Comparison of ENCODE assay signal across 9 cellular contexts in the genomic region with DNA sequence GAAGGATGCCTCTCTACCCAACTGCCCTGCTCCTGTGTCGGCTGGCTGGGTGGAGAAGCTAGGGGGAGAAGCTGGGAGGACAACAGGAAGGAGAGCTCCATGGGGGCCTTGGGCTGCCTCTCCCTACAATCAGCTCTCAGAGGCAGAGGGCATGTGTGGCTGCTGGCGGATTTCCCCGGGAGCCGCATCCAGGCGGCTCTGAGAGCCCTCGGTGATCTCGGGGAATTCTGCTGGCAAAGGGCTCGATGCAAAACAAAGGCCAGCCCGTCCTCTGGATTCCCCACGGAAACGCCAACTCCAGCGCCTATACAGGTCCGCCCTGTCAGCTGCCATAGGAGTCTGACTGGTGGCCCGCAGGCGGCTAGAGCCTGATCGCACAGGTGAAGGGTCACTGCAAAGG. TPM values are rescaled to one million over a fixed set of nuclear protein-coding genes. Genes with fewer than 3 reads are reported as not detected.
DNase-seq lines count a peak whose midpoint lies in the region; ATAC-seq and TF ChIP-seq lines count a peak whose summit lies in the region.
"Had no signal": no experiment of that assay in that cellular context is flagged by ENCODE, and none has a peak within 500 bp of the region (broad histone marks: within the 10 kb centered on the region; RNA-seq: fewer than 3 reads in every experiment).

No MANE protein-coding gene starts in this region.

- H3K27ac ChIP-seq in left lung (peak overlapping the region; percentile 75 to 76), thymus (ENCODE audit: low read depth) (peak overlapping the region; percentile 76)

- ATAC-seq in left lung (no peak), GM21515 (IDR thresholded peaks at IDR 0.05; ENCODE audit: unreplicated experiment) (no peak)

- H3K4me1 ChIP-seq in NT2/D1 (ENCODE audit: insufficient read depth, insufficient read length), result peaks cover 36% of the 10 kb centered on the region
- H3K4me1 ChIP-seq in left lung, result peaks cover 22 to 43% of the 10 kb centered on the region in 2 donors
- H3K4me1 ChIP-seq in thymus (ENCODE audit: control insufficient read depth, insufficient read depth, low read length), result no peaks in the 10 kb centered on the region

- CTCF ChIA-PET in MCF 10A (lab: Yijun Ruan, JAX), result interaction anchor here (0.6 to 6.0 kb wide), 11 partner anchors 10 to 199 kb away, joined by 3 to 97 read pairs (median 7); no protein-coding TSS in a partner anchor

- H3K4me1 Mint-ChIP-seq in MCF 10A (ENCODE audit: insufficient read depth, unreplicated experiment), result peaks cover 39% of the 10 kb centered on the region
- H3K4me1 Mint-ChIP-seq in immature natural killer cell, result peaks cover 16 to 19% of the 10 kb centered on the region in 2 donors

- no TSS peak for BruUV-seq in MCF 10A (replicated peaks; lab: Mats Ljungman, UMichigan)

- peak overlapping the region; percentile 17 for H3K9ac ChIP-seq in NT2/D1 (ENCODE audit: insufficient read length, low read depth)

- POLR2A ChIA-PET in MCF 10A (lab: Yijun Ruan, JAX), result interaction anchor here (0.9 to 3.9 kb wide), 9 partner anchors 10 to 200 kb away, joined by 3 to 48 read pairs (median 5); partner anchors contain the start of genes LSM10, SH3D21, STK40 and THRAP3

- TF ChIP-seq CTCF in MCF 10A (IDR thresholded peaks at IDR 0.05; ENCODE audit: unreplicated experiment) (no peak), left lung (IDR thresholded peaks at IDR 0.05) (no peak)

- no peak overlapping the region for H3K4me3 Mint-ChIP-seq in MCF 10A (ENCODE audit: unreplicated experiment)
- H3K4me3 Mint-ChIP-seq in immature natural killer cell, result no peak overlapping the region

- intact Hi-C loops in MCF 10A (cut with micrococcal nuclease) (loop anchor here (2.0 kb wide), 1 partner anchor 71 kb away; no protein-coding TSS in a partner anchor), left lung (cut with DNase I) (no loop called here)

- H3K9me3 ChIP-seq in NT2/D1 (ENCODE audit: insufficient read depth, low read length) (no peaks in the 10 kb centered on the region), left lung (no peaks in the 10 kb centered on the region), thymus (ENCODE audit: control insufficient read depth) (no peaks in the 10 kb centered on the region)

- 88% methylated on average over 16 of the region's 16 CpGs for WGBS in thymus

- H3K36me3 Mint-ChIP-seq in MCF 10A (ENCODE audit: insufficient read depth, unreplicated experiment) (peaks cover 35% of the 10 kb centered on the region), immature natural killer cell (peaks cover 15 to 32% (median 15%) of the 10 kb centered on the region in 3 donors)

- peaks cover 80% of the 10 kb centered on the region for H3K36me3 ChIP-seq in NT2/D1 (ENCODE audit: insufficient read depth, insufficient read length, low read length)
- H3K36me3 ChIP-seq in left lung, result peaks cover 0 to 88% of the 10 kb centered on the region in 2 donors
- H3K36me3 ChIP-seq in thymus (ENCODE audit: control insufficient read depth, insufficient read depth), result peaks cover 52% of the 10 kb centered on the region

- H3K27me3 ChIP-seq in NT2/D1 (ENCODE audit: insufficient read depth, insufficient read length) (no peaks in the 10 kb centered on the region), left lung (no peaks in the 10 kb centered on the region), thymus (ENCODE audit: control insufficient read depth, insufficient read depth) (no peaks in the 10 kb centered on the region)

- no peak for DNase-seq in NT2/D1 (ENCODE audit: low read depth, low spot score)
- DNase-seq in MCF 10A (ENCODE audit: unreplicated experiment), result no peak
- no peak for DNase-seq in left lung
- no peak for DNase-seq in NCI-H1092 (lab: John Stamatoyannopoulos, UW)
- DNase-seq in immature natural killer cell, result no peak
- DNase-seq: cerebellar nuclear complex, NCI-H187 treated with DMSO at 0.1 percent for 48 hours had no signal

- H3K27me3 Mint-ChIP-seq in MCF 10A (ENCODE audit: insufficient read depth, unreplicated experiment) (no peaks in the 10 kb centered on the region), immature natural killer cell (ENCODE audit: low read depth in 3 of 3) (peaks cover 0 to 2% (median 0%) of the 10 kb centered on the region in 3 donors)

- H3K4me3 ChIP-seq in NT2/D1 (ENCODE audit: insufficient read length, low read depth), result no peak overlapping the region
- H3K4me3 ChIP-seq in left lung, result no peak overlapping the region
- no peak overlapping the region for H3K4me3 ChIP-seq in thymus (ENCODE audit: low read length)

- H3K9me3 Mint-ChIP-seq in MCF 10A (ENCODE audit: unreplicated experiment), result no peaks in the 10 kb centered on the region
- H3K9me3 Mint-ChIP-seq in immature natural killer cell, result no peaks in the 10 kb centered on the region

- H3K27ac Mint-ChIP-seq in MCF 10A (ENCODE audit: low read depth, unreplicated experiment) (peak overlapping the region; percentile 82), immature natural killer cell (peak overlapping the region in 2 of 6 donors; percentile 28 to 86)

RNA-seq across cellular contexts. Expression of gene EVA1B, which starts 26.4 kb away (rescaled TPM):
- total RNA-seq in MCF 10A (2022), result 4.8 and 5.7 TPM in 2 replicates
- 10 to 100 TPM; 34.2 to 34.7 TPM for total RNA-seq in left lung
- 11.2 TPM for polyA plus RNA-seq in thymus
- 10 to 100 TPM in 2 of 3 donors, 1 to 10 TPM in 1; 8.8 to 29.2 (median 11.1) TPM for polyA plus RNA-seq in immature natural killer cell

RNA-seq across cellular contexts. Expression of gene STK40, which starts 35.9 kb away (rescaled TPM):
- total RNA-seq in MCF 10A (2022) (44.0 and 47.4 TPM in 2 replicates), left lung (10 to 100 TPM; 54.7 to 97.7 TPM)
- polyA plus RNA-seq in thymus (20.7 TPM), immature natural killer cell (100 to 1,000 TPM in 1 of 3 donors, 10 to 100 TPM in 2; 43.3 to 101 (median 61.5) TPM)

RNA-seq across cellular contexts. Expression of gene SH3D21, which starts 43.7 kb away (rescaled TPM):
- total RNA-seq in MCF 10A (2022) (3.2 and 3.3 TPM in 2 replicates), left lung (10 to 100 TPM in 1 of 2 donors, 1 to 10 TPM in 1; 7.1 to 25.9 TPM)
- polyA plus RNA-seq in thymus (6.0 TPM), immature natural killer cell (under 1 TPM in 2 of 3 donors, not detected in 1; 0.26 to 0.96 TPM)

RNA-seq across cellular contexts. Expression of gene LSM10, which starts 47.9 kb away (rescaled TPM):
- total RNA-seq in MCF 10A (2022) (42.3 and 49.8 TPM in 2 replicates), left lung (10 to 100 TPM; 33.5 to 41.4 TPM)
- polyA plus RNA-seq in thymus (44.2 TPM), immature natural killer cell (100 to 1,000 TPM; 156 to 181 (median 164) TPM)
